ENCODE assay signal across 1 cellular context in genomic region chr1:109543283-109543987, GRCh38.
TF ChIP-seq lines count a peak whose summit lies in the region.

No MANE protein-coding gene starts in this region.

TF ChIP-seq in H1, 55 proteins besides CTCF, POLR2A, EP300 and RAD21:
- TF ChIP-seq MAX (IDR thresholded peaks at IDR 0.05) = 0 out of 2 replicates have a peak, but pooled peaks have one; percentile 14
- no peak for TF ChIP-seq SP1 (IDR thresholded peaks at IDR 0.05; ENCODE audit: low read depth, low read length)
